8 cellular contexts compared by ENCODE assay signal in the genomic region with DNA sequence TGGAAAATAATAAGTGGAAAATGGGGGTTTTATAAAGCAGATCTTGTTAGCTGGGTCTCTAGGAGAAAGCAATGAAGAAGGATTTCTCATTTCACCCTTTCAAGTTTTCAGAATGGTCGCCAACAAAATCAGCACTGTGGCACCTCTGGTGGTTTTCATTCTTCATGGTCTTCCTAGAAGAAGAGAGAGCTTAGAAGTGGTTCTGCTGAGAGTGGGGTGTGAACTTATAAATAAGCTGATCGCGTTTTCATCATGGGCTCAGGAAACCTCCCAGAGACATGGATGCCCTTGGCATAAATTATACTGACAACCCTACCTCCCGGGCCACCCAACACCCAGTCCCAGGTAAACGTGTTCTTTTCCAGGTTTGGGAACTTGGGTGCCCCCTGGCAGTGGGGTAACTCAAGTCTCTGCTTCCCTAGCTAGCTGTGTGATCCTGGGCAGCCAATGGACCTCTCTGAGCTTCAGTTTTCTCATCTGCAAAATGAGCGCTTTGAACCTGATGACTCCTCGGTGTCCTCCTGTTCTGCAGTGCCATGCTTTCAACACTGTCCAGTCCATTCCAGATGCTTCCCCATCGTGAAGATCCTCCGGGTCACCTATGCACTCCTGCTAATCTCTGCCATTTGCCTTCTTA.
DNase-seq lines count a peak whose midpoint lies in the region; ATAC-seq, FAIRE-seq and TF ChIP-seq lines count a peak whose summit lies in the region.

No MANE protein-coding gene starts in this region.

- H3K9me3 Mint-ChIP-seq in CD4-positive, alpha-beta T cell, result no peaks in the 10 kb centered on the region
- H3K9me3 Mint-ChIP-seq in HFFc6 (no peaks in the 10 kb centered on the region), nephron progenitor cell (no peaks in the 10 kb centered on the region)

- H3K9ac ChIP-seq in GM12878 (ENCODE audit: control insufficient read depth, insufficient read depth, low read length), result peak overlapping the region; percentile 50; the same call in 1 of the 2 replicates

- intact Hi-C loops in CD4-positive, alpha-beta T cell (cut with DNase I, micrococcal nuclease), result no loop called here
- intact Hi-C loops in GM12878 (cut with micrococcal nuclease; ENCODE audit: unreplicated experiment), result no loop called here

- TF ChIP-seq CTCF in CD4-positive, alpha-beta T cell (IDR thresholded peaks at IDR 0.05), result no peak
- TF ChIP-seq CTCF in HFFc6 (IDR thresholded peaks at IDR 0.05), result no peak
- TF ChIP-seq CTCF in GM12878 (IDR thresholded peaks at IDR 0.05 in 2 of 3, conservative IDR thresholded peaks at IDR 0.05 in 1 of 3; ENCODE audit: control insufficient read depth in 2 of 3, extremely low read depth in 1 of 3, insufficient read depth in 1 of 3, low read depth in 3 of 3, low read length in 3 of 3), result no peak
- TF ChIP-seq CTCF in nephron progenitor cell (IDR thresholded peaks at IDR 0.05), result no peak

- no peak for ATAC-seq in CD4-positive, alpha-beta T cell (ENCODE audit: poor library complexity)
- ATAC-seq in GM12878 (no peak), GM18511 (IDR thresholded peaks at IDR 0.05; ENCODE audit: unreplicated experiment) (no peak)

- H3K4me3 ChIP-seq in GM12878, result peak overlapping the region; percentile 91

- no peaks in the 10 kb centered on the region for H4K20me1 ChIP-seq in GM12878 (ENCODE audit: control insufficient read depth, insufficient read depth)

- CTCF ChIA-PET in CD4-positive, alpha-beta T cell (lab: Charles Lee), result no interaction called here
- CTCF ChIA-PET in GM12878 (lab: Yijun Ruan, JAX), result interaction anchor here (0.8 to 6.3 kb wide), 18 partner anchors 10 to 121 kb away, joined by 3 to 51 read pairs (median 4); no protein-coding TSS in a partner anchor

- peak overlapping the region; percentile 82 for H3K4me3 Mint-ChIP-seq in CD4-positive, alpha-beta T cell
- H3K4me3 Mint-ChIP-seq in HFFc6 (peak overlapping the region; percentile 87), nephron progenitor cell (peak overlapping the region; percentile 89)

- peak overlapping the region; percentile 82 for H2AFZ ChIP-seq in GM12878 (ENCODE audit: control insufficient read depth, low read depth, low read length)

- TF ChIP-seq EP300 in GM12878 (IDR thresholded peaks at IDR 0.05; ENCODE audit: borderline replicate concordance in 1 of 2, control insufficient read depth in 1 of 2, low read depth in 2 of 2, low read length in 2 of 2), result no peak

- peak overlapping the region; percentile 13 for H3K27ac Mint-ChIP-seq in CD4-positive, alpha-beta T cell
- H3K27ac Mint-ChIP-seq in HFFc6, result no peak overlapping the region
- H3K27ac Mint-ChIP-seq in nephron progenitor cell, result no peak overlapping the region

- TF ChIP-seq RAD21 in GM12878 (IDR thresholded peaks at IDR 0.05; ENCODE audit: insufficient read depth, low read depth, low read length), result no peak

- peaks cover 22% of the 10 kb centered on the region for H3K27me3 ChIP-seq in CD4-positive, alpha-beta T cell (ENCODE audit: control insufficient read depth, insufficient read depth, low read length)
- no peaks in the 10 kb centered on the region for H3K27me3 ChIP-seq in GM12878 (replicated peaks in 1 of 2; ENCODE audit: control insufficient read depth in 2 of 2, insufficient read depth in 2 of 2, low read length in 1 of 2)

- peaks cover 40% of the 10 kb centered on the region for H3K27me3 Mint-ChIP-seq in CD4-positive, alpha-beta T cell
- peaks cover 51% of the 10 kb centered on the region for H3K27me3 Mint-ChIP-seq in HFFc6 (ENCODE audit: insufficient read depth)
- H3K27me3 Mint-ChIP-seq in nephron progenitor cell (ENCODE audit: low read depth, poor library complexity), result peaks cover 56% of the 10 kb centered on the region

- DNase-seq in CD4-positive, alpha-beta T cell, result no peak
- DNase-seq in HFFc6 (no peak), GM12878 (ENCODE audit: low read depth, low spot score) (no peak), nephron progenitor cell (no peak), cerebellar nuclear complex (lab: John Stamatoyannopoulos, UW) (no peak), NCI-H748 treated with DMSO at 0.1 percent for 48 hours (lab: John Stamatoyannopoulos, UW) (no peak), COLO829 (ENCODE audit: low spot score) (no peak)

- no peak overlapping the region for H3K27ac ChIP-seq in CD4-positive, alpha-beta T cell (ENCODE audit: low read depth, low read length)
- H3K27ac ChIP-seq in GM12878 (ENCODE audit: control insufficient read depth, insufficient read depth), result 0 out of 2 replicates have a peak overlapping the region, but pooled peaks have one; percentile 27

- H3K36me3 ChIP-seq in GM12878 (ENCODE audit: control insufficient read depth in 2 of 2, insufficient read depth in 2 of 2, low read length in 1 of 2), result no peaks in the 10 kb centered on the region

- peaks cover 26% of the 10 kb centered on the region for H3K4me1 Mint-ChIP-seq in CD4-positive, alpha-beta T cell (ENCODE audit: low read depth)
- H3K4me1 Mint-ChIP-seq in HFFc6 (ENCODE audit: low read depth), result peaks cover 8% of the 10 kb centered on the region
- peaks cover 16% of the 10 kb centered on the region for H3K4me1 Mint-ChIP-seq in nephron progenitor cell

- RAD21 ChIA-PET in GM12878 (lab: Charles Lee; ENCODE audit: unreplicated experiment), result interaction anchor here (1.2 to 7.9 kb wide), 7 partner anchors 25 to 121 kb away, joined by 3 to 67 read pairs (median 9); no protein-coding TSS in a partner anchor

- no peak for FAIRE-seq in GM12878 (lab: Jason Lieb, UNC)

- no peak for TF ChIP-seq POLR2A in GM12878 (IDR thresholded peaks at IDR 0.05; ENCODE audit: low read depth, low read length)

- POLR2A ChIA-PET in CD4-positive, alpha-beta T cell (lab: Charles Lee), result interaction anchor here (0.7 kb wide), 1 partner anchor 25 kb away, joined by 3 read pairs; no protein-coding TSS in a partner anchor
- POLR2A ChIA-PET in GM12878 (lab: Charles Lee), result interaction anchor here (0.6 to 1.9 kb wide), 2 partner anchors 11 to 50 kb away, joined by 3 to 7 read pairs; no protein-coding TSS in a partner anchor

- H3K9me3 ChIP-seq in CD4-positive, alpha-beta T cell (ENCODE audit: control insufficient read depth, low read length), result no peaks in the 10 kb centered on the region
- H3K9me3 ChIP-seq in GM12878 (replicated peaks; ENCODE audit: control insufficient read depth, insufficient read depth, low read length), result no peaks in the 10 kb centered on the region

- 25% methylated on average over 9 of the region's 9 CpGs for WGBS in GM12878 (ENCODE audit: insufficient coverage, insufficient replicate concordance, low lambda C conversion rate, missing lambda C conversion rate)

- peak overlapping the region; percentile 69 for H3K4me2 ChIP-seq in GM12878 (ENCODE audit: control insufficient read depth, insufficient read depth)

- H3K79me2 ChIP-seq in GM12878 (ENCODE audit: control insufficient read depth, insufficient read depth, low read length), result peaks cover 28% of the 10 kb centered on the region

- BruUV-seq in GM12878 (replicated peaks; lab: Mats Ljungman, UMichigan), result no TSS peak

- H3K4me1 ChIP-seq in GM12878 (ENCODE audit: control insufficient read depth, insufficient read depth, low read length), result peaks cover 7% of the 10 kb centered on the region; the same call in 1 of the 2 replicates

- SMC1A ChIA-PET in GM12878 (lab: Charles Lee; ENCODE audit: uncharacterized antibody, unreplicated experiment), result interaction anchor here (0.8 to 8.8 kb wide), 16 partner anchors 10 to 121 kb away, joined by 3 to 60 read pairs (median 4); no protein-coding TSS in a partner anchor

- H3K36me3 Mint-ChIP-seq in CD4-positive, alpha-beta T cell (ENCODE audit: low read depth), result no peaks in the 10 kb centered on the region
- H3K36me3 Mint-ChIP-seq in HFFc6 (ENCODE audit: low read depth) (no peaks in the 10 kb centered on the region; the same call in 1 of the 2 replicates), nephron progenitor cell (ENCODE audit: low read depth) (no peaks in the 10 kb centered on the region)

- in situ Hi-C loops in GM12878 (cut with MboI), result no loop called here

TF ChIP-seq in GM12878, 131 proteins besides CTCF, POLR2A, EP300 and RAD21 (continues in another document):
- no peak for TF ChIP-seq ZNF24 (IDR thresholded peaks at IDR 0.05)
- TF ChIP-seq CEBPB (IDR thresholded peaks at IDR 0.05; ENCODE audit: borderline replicate concordance in 1 of 2, low read depth in 2 of 2, low read length in 2 of 2), result no peak
- TF ChIP-seq, protein P1, sequence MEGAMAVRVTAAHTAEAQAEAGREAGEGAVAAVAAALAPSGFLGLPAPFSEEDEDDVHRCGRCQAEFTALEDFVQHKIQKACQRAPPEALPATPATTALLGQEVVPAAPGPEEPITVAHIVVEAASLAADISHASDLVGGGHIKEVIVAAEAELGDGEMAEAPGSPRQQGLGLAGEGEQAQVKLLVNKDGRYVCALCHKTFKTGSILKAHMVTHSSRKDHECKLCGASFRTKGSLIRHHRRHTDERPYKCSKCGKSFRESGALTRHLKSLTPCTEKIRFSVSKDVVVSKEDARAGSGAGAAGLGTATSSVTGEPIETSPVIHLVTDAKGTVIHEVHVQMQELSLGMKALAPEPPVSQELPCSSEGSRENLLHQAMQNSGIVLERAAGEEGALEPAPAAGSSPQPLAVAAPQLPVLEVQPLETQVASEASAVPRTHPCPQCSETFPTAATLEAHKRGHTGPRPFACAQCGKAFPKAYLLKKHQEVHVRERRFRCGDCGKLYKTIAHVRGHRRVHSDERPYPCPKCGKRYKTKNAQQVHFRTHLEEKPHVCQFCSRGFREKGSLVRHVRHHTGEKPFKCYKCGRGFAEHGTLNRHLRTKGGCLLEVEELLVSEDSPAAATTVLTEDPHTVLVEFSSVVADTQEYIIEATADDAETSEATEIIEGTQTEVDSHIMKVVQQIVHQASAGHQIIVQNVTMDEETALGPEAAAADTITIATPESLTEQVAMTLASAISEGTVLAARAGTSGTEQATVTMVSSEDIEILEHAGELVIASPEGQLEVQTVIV (IDR thresholded peaks at IDR 0.05; ENCODE audit: borderline replicate concordance, partially characterized antibody), result no peak
- TF ChIP-seq RB1 (IDR thresholded peaks at IDR 0.05; ENCODE audit: borderline replicate concordance), result no peak
- TF ChIP-seq CBFB (IDR thresholded peaks at IDR 0.05; ENCODE audit: low read depth), result no peak
- TF ChIP-seq, protein P2, sequence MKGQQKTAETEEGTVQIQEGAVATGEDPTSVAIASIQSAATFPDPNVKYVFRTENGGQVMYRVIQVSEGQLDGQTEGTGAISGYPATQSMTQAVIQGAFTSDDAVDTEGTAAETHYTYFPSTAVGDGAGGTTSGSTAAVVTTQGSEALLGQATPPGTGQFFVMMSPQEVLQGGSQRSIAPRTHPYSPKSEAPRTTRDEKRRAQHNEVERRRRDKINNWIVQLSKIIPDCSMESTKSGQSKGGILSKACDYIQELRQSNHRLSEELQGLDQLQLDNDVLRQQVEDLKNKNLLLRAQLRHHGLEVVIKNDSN (IDR thresholded peaks at IDR 0.05; ENCODE audit: borderline replicate concordance, extremely low read length, insufficient read depth, low read depth, low read length), result no peak
- TF ChIP-seq NR2C2 (IDR thresholded peaks at IDR 0.05; ENCODE audit: borderline replicate concordance, control insufficient read depth, insufficient read length, low read depth), result no peak
- TF ChIP-seq BMI1 (IDR thresholded peaks at IDR 0.05; ENCODE audit: borderline replicate concordance), result no peak
- no peak for TF ChIP-seq SUPT20H (IDR thresholded peaks at IDR 0.05; ENCODE audit: borderline replicate concordance, control insufficient read depth, low read depth, low read length)
